Comparison of ENCODE assay signal across 8 cellular contexts in the genomic region with DNA sequence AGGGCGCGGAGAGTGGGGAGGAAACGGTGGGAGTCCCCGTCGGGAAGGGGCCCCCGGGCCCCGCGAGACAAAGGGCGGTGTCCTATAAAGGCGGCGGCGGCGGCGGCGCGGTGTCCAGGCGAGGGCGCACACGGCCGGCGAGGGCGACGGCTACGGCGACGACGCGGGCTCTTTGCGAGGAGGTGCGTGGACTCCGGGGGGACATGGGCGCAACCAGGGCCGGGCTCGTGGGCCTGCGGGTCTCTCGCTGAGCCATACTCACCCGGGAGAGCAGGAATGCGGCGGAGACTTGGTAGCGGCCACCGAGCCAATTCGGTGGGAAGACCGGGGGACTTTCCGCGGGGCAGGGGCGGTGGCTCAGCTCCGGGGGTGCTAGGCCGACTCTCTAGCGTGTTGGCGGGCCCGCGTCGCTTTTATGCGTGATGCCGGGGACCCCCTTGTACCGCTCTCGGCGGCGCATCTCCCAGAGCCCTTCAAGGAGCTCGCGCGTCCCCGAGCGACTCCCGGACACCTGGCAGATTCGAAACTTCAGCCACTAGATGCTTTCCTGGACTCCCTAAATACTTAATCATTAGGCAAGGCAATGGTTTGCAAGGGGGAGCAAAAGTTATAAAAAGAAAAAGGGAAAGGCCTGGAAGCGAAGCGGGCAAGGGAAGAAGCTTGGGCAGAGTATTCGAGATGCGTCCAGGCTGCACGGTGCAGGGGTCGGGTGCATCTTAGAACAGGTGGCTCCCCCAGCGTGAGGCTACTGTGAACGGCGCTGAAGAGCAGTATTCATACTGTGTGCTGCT. TPM values are rescaled to one million over a fixed set of nuclear protein-coding genes. Genes with fewer than 3 reads are reported as not detected.
A peak's percentile ranks its signal among the peaks of the same experiment; 100 is the strongest.
DNase-seq lines count a peak whose midpoint lies in the region; ATAC-seq, FAIRE-seq and TF ChIP-seq lines count a peak whose summit lies in the region.

No MANE protein-coding gene starts in this region.

- DNase-seq in NCI-H2196 (lab: John Stamatoyannopoulos, UW; ENCODE audit: unreplicated experiment) (peak; percentile 23), NCI-H2196 treated with DMSO at 0.1 percent for 48 hours (lab: John Stamatoyannopoulos, UW; ENCODE audit: unreplicated experiment) (no peak), HEK293T (ENCODE audit: extremely low spot score) (peak; percentile 42), NCI-H345 treated with DMSO at 0.1 percent for 48 hours (lab: John Stamatoyannopoulos, UW; ENCODE audit: unreplicated experiment) (peak; percentile 36), keratinocyte (ENCODE audit: low read depth, low spot score) (no peak)

- POLR2A ChIA-PET in HEK293T (lab: Yijun Ruan, JAX): no interaction called here

- peak overlapping the region in 4 of 5 experiments; percentile 2 to 70 (median 10) for H3K27ac Mint-ChIP-seq in brain
- no peak overlapping the region for H3K27ac Mint-ChIP-seq in stimulated activated naive CD8-positive, alpha-beta T cell treated with anti-CD3 and anti-CD28 coated beads, Interleukin-15, Interleukin-2, amounts not matched to agents 100 ng/mL and 50 ng/mL, for 24 hours

- no peak for FAIRE-seq in keratinocyte (lab: Jason Lieb, UNC)

- no peaks in the 10 kb centered on the region for H3K9me1 ChIP-seq in keratinocyte (ENCODE audit: control insufficient read depth, extremely low read depth, insufficient read depth, low read length)

- H4K20me1 ChIP-seq in keratinocyte (ENCODE audit: control insufficient read depth, extremely low read depth, insufficient read depth, low read length): no peaks in the 10 kb centered on the region

- H3K9ac ChIP-seq in keratinocyte (ENCODE audit: control insufficient read depth, extremely low read depth, insufficient read depth, low read length): no peak overlapping the region

- H3K27ac ChIP-seq in keratinocyte (ENCODE audit: control insufficient read depth, insufficient read depth, low read length): no peak overlapping the region

- H3K4me3 Mint-ChIP-seq in brain: peak overlapping the region; percentile 87 to 89 (median 88)
- H3K4me3 Mint-ChIP-seq in stimulated activated naive CD8-positive, alpha-beta T cell treated with anti-CD3 and anti-CD28 coated beads, Interleukin-15, Interleukin-2, amounts not matched to agents 100 ng/mL and 50 ng/mL, for 24 hours: peak overlapping the region; percentile 73

- H3K4me1 ChIP-seq in keratinocyte (ENCODE audit: control insufficient read depth, extremely low read depth, insufficient read depth, low read length): no peaks in the 10 kb centered on the region

- H3K27me3 ChIP-seq in keratinocyte (ENCODE audit: control insufficient read depth, extremely low read depth, insufficient read depth, low read length): peaks cover 26% of the 10 kb centered on the region

- H3K36me3 Mint-ChIP-seq in brain: peaks cover 3% of the 10 kb centered on the region
- no peaks in the 10 kb centered on the region for H3K36me3 Mint-ChIP-seq in stimulated activated naive CD8-positive, alpha-beta T cell treated with anti-CD3 and anti-CD28 coated beads, Interleukin-15, Interleukin-2, amounts not matched to agents 100 ng/mL and 50 ng/mL, for 24 hours (ENCODE audit: low read depth)

- peaks cover 42% of the 10 kb centered on the region for H3K27me3 Mint-ChIP-seq in brain
- peaks cover 36% of the 10 kb centered on the region for H3K27me3 Mint-ChIP-seq in stimulated activated naive CD8-positive, alpha-beta T cell treated with anti-CD3 and anti-CD28 coated beads, Interleukin-15, Interleukin-2, amounts not matched to agents 100 ng/mL and 50 ng/mL, for 24 hours

- H3K9me3 ChIP-seq in keratinocyte (ENCODE audit: control insufficient read depth, low read depth, low read length): no peaks in the 10 kb centered on the region

- dilution Hi-C loops in keratinocyte (cut with MboI; ENCODE audit: extremely low pct_ligation_motif_present, low sequenced_read_pairs): no loop called here

- TF ChIP-seq CTCF in brain (conservative IDR thresholded peaks at IDR 0.05) (peak in 1 of 2 experiments; percentile 59), keratinocyte (optimal IDR thresholded peaks at IDR 0.05 in 1 of 3, IDR thresholded peaks at IDR 0.05 in 1 of 3, conservative IDR thresholded peaks at IDR 0.05 in 1 of 3; ENCODE audit: extremely low read depth in 1 of 3, insufficient read depth in 2 of 3, low read length in 3 of 3) (peak in 2 of 3 experiments; percentile 11 to 52)

- H3K4me2 ChIP-seq in keratinocyte (ENCODE audit: control insufficient read depth, extremely low read depth, insufficient read depth, low read depth, low read length): peak overlapping the region; percentile 53

- no peak for ATAC-seq in HG02763 (IDR thresholded peaks at IDR 0.05; ENCODE audit: unreplicated experiment)

- H3K4me1 Mint-ChIP-seq in brain: peaks cover 18% of the 10 kb centered on the region
- H3K4me1 Mint-ChIP-seq in stimulated activated naive CD8-positive, alpha-beta T cell treated with anti-CD3 and anti-CD28 coated beads, Interleukin-15, Interleukin-2, amounts not matched to agents 100 ng/mL and 50 ng/mL, for 24 hours (ENCODE audit: low read depth): peaks cover 8% of the 10 kb centered on the region

- H2AFZ ChIP-seq in keratinocyte (ENCODE audit: control insufficient read depth, low read length): peak overlapping the region; percentile 58

- H3K79me2 ChIP-seq in keratinocyte (ENCODE audit: control insufficient read depth, insufficient read depth, low read length): no peaks in the 10 kb centered on the region

- peak overlapping the region; percentile 14 to 50 (median 37) for H3K4me3 ChIP-seq in keratinocyte (ENCODE audit: control insufficient read depth in 2 of 3, extremely low read depth in 1 of 3, insufficient read depth in 2 of 3, low read depth in 1 of 3, low read length in 3 of 3)

- H3K9me3 Mint-ChIP-seq in brain: peaks cover 0 to 5% (median 0%) of the 10 kb centered on the region in 5 experiments
- H3K9me3 Mint-ChIP-seq in stimulated activated naive CD8-positive, alpha-beta T cell treated with anti-CD3 and anti-CD28 coated beads, Interleukin-15, Interleukin-2, amounts not matched to agents 100 ng/mL and 50 ng/mL, for 24 hours: no peaks in the 10 kb centered on the region

- H3K36me3 ChIP-seq in keratinocyte (ENCODE audit: control insufficient read depth in 2 of 2, extremely low read depth in 1 of 2, insufficient read depth in 2 of 2, low read length in 2 of 2): no peaks in the 10 kb centered on the region

- CTCF ChIA-PET in HEK293T (lab: Yijun Ruan, JAX): no interaction called here

TF ChIP-seq in HEK293T, 16 proteins besides CTCF, POLR2A, EP300 and RAD21:
- TF ChIP-seq, protein P1, sequence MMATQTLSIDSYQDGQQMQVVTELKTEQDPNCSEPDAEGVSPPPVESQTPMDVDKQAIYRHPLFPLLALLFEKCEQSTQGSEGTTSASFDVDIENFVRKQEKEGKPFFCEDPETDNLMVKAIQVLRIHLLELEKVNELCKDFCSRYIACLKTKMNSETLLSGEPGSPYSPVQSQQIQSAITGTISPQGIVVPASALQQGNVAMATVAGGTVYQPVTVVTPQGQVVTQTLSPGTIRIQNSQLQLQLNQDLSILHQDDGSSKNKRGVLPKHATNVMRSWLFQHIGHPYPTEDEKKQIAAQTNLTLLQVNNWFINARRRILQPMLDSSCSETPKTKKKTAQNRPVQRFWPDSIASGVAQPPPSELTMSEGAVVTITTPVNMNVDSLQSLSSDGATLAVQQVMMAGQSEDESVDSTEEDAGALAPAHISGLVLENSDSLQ (IDR thresholded peaks at IDR 0.05): no peak
- peak; percentile 70 for TF ChIP-seq L3MBTL2 (conservative IDR thresholded peaks at IDR 0.05)

RNA-seq across cellular contexts. Expression of a gene that starts 5.9 kb away (rescaled TPM):
- 2.8 TPM for polyA plus RNA-seq in brain (ENCODE audit: insufficient read depth, low read depth, low replicate concordance)
- 0.10 to 0.30 TPM in 2 of 3 replicates, not detected in the other for polyA plus RNA-seq in keratinocyte
- polyA plus RNA-seq in keratinocyte (2011; ENCODE audit: low read depth): not detected
- not detected in 2 replicates for polyA plus RNA-seq in keratinocyte (2011; cell fraction: cytosol; rRNA removed)
- 0.53 and 0.84 TPM in 2 replicates for polyA plus RNA-seq in keratinocyte (2011; cell fraction: nucleus; rRNA removed)
- polyA plus RNA-seq in keratinocyte (2012; ENCODE audit: low replicate concordance): not detected in 2 replicates
- not detected in 3 replicates for polyA minus RNA-seq in keratinocyte
- polyA minus RNA-seq in keratinocyte (2011; cell fraction: cytosol; rRNA and poly(A)+ RNA removed): not detected
- not detected in 2 replicates for polyA minus RNA-seq in keratinocyte (2011; cell fraction: nucleus; rRNA and poly(A)+ RNA removed)

RNA-seq across cellular contexts. Expression of a gene that starts 38.0 kb away (rescaled TPM):
- polyA plus RNA-seq in brain (ENCODE audit: insufficient read depth, low read depth, low replicate concordance): 14.4 TPM
- 7.7 to 9.8 TPM (median 7.9 TPM) in 3 replicates for polyA plus RNA-seq in keratinocyte
- polyA plus RNA-seq in keratinocyte (2011; ENCODE audit: low read depth): 9.1 TPM
- polyA plus RNA-seq in keratinocyte (2011; cell fraction: cytosol; rRNA removed): 4.6 and 7.1 TPM in 2 replicates
- polyA plus RNA-seq in keratinocyte (2011; cell fraction: nucleus; rRNA removed): 6.1 and 7.8 TPM in 2 replicates
- 5.1 and 16.7 TPM in 2 replicates for polyA plus RNA-seq in keratinocyte (2012; ENCODE audit: low replicate concordance)
- polyA minus RNA-seq in keratinocyte: 1.2 to 8.9 TPM (median 8.1 TPM) in 3 replicates
- 11.7 TPM for polyA minus RNA-seq in keratinocyte (2011; cell fraction: cytosol; rRNA and poly(A)+ RNA removed)
- 3.8 and 5.0 TPM in 2 replicates for polyA minus RNA-seq in keratinocyte (2011; cell fraction: nucleus; rRNA and poly(A)+ RNA removed)

Comparison
In these comparisons a context has a peak if more than half of its experiments do, and no peak if none do; other contexts are left out.
1. DNase-seq: peak in NCI-H2196 (single experiment), HEK293T (single experiment) and NCI-H345 treated with DMSO at 0.1 percent for 48 hours (single experiment); none in NCI-H2196 treated with DMSO at 0.1 percent for 48 hours (single experiment) and keratinocyte (single experiment).